17 cellular contexts compared by ENCODE assay signal in genomic region chr5:33297760-33298216, GRCh38.
A peak's percentile ranks its signal among the peaks of the same experiment; 100 is the strongest.
DNase-seq lines count a peak whose midpoint lies in the region; ATAC-seq and TF ChIP-seq lines count a peak whose summit lies in the region.
"Had no signal": no experiment of that assay in that cellular context is flagged by ENCODE, and none has a peak within 500 bp of the region (broad histone marks: within the 10 kb centered on the region; RNA-seq: fewer than 3 reads in every experiment).

No MANE protein-coding gene starts in this region.

- H3K4me3 ChIP-seq in KMS-11 (IDR thresholded peaks at IDR 0.05; ENCODE audit: insufficient read depth, low read depth, low read length): no peak overlapping the region
- H3K4me3 ChIP-seq: left ventricle myocardium inferior had no signal

- peaks cover 24% of the 10 kb centered on the region for H3K4me1 Mint-ChIP-seq in chondrocyte (ENCODE audit: low read depth)
- peaks cover 21% of the 10 kb centered on the region for H3K4me1 Mint-ChIP-seq in osteocyte (ENCODE audit: unreplicated experiment)
- peaks cover 0 to 5% of the 10 kb centered on the region in 2 donors for H3K4me1 Mint-ChIP-seq in natural killer cell

- no peak overlapping the region for H3K4me2 ChIP-seq in KMS-11

- H3K4me3 Mint-ChIP-seq in chondrocyte (ENCODE audit: unreplicated experiment) (no peak overlapping the region), osteocyte (ENCODE audit: unreplicated experiment) (no peak overlapping the region), natural killer cell (no peak overlapping the region)
- H3K4me3 Mint-ChIP-seq: naive thymus-derived CD8-positive, alpha-beta T cell had no signal

- no peaks in the 10 kb centered on the region for H3K36me3 ChIP-seq in KMS-11 (ENCODE audit: insufficient read depth)
- H3K36me3 ChIP-seq: left ventricle myocardium inferior had no signal

- no peak overlapping the region for H3K27ac Mint-ChIP-seq in chondrocyte (ENCODE audit: unreplicated experiment)
- H3K27ac Mint-ChIP-seq in osteocyte (ENCODE audit: unreplicated experiment): no peak overlapping the region
- H3K27ac Mint-ChIP-seq in natural killer cell: no peak overlapping the region
- H3K27ac Mint-ChIP-seq: naive thymus-derived CD8-positive, alpha-beta T cell had no signal

- intact Hi-C loops in natural killer cell (cut with micrococcal nuclease): no loop called here

- no peak overlapping the region for H3K27ac ChIP-seq in KMS-11
- H3K27ac ChIP-seq: left ventricle myocardium inferior had no signal

- DNase-seq in NCI-H1092 treated with DMSO at 0.1 percent for 48 hours (lab: John Stamatoyannopoulos, UW) (peak; percentile 10), NCI-H1092 (lab: John Stamatoyannopoulos, UW) (no peak), chondrocyte (ENCODE audit: low spot score) (peak; percentile 36), osteocyte (ENCODE audit: extremely low spot score, unreplicated experiment) (no peak), retina (no peak), natural killer cell (no peak)
- DNase-seq: activated T-cell treated with anti-CD3 and anti-CD28 coated beads for 4 hours; hippocampal formation; left ventricle myocardium inferior; naive thymus-derived CD8-positive, alpha-beta T cell; stimulated activated CD4-positive, alpha-beta T cell treated with anti-CD3 and anti-CD28 coated beads, Interleukin-4, amount 100 ng/mL, for 4 hours; stimulated activated naive CD4-positive, alpha-beta T cell had no signal

- no peaks in the 10 kb centered on the region for H3K27me3 ChIP-seq in KMS-11 (ENCODE audit: insufficient read depth, low read depth)

- TF ChIP-seq CTCF in KMS-11 (conservative IDR thresholded peaks at IDR 0.05; ENCODE audit: low read depth, low read length): peak; percentile 35; the same call in 1 of the 2 replicates
- peak; percentile 53 for TF ChIP-seq CTCF in chondrocyte (IDR thresholded peaks at IDR 0.05)
- peak; percentile 21 for TF ChIP-seq CTCF in osteocyte (IDR thresholded peaks at IDR 0.05)
- no peak for TF ChIP-seq CTCF in natural killer cell (IDR thresholded peaks at IDR 0.05)

- no peaks in the 10 kb centered on the region for H3K4me1 ChIP-seq in KMS-11 (ENCODE audit: low read depth, poor library complexity, severe bottlenecking)

- H2AFZ ChIP-seq in KMS-11 (ENCODE audit: low read depth): no peak overlapping the region

- H3K9ac ChIP-seq in KMS-11: no peak overlapping the region

- peaks cover 3% of the 10 kb centered on the region for H3K36me3 Mint-ChIP-seq in chondrocyte (ENCODE audit: low read depth)
- H3K36me3 Mint-ChIP-seq in osteocyte (ENCODE audit: unreplicated experiment): no peaks in the 10 kb centered on the region
- no peaks in the 10 kb centered on the region for H3K36me3 Mint-ChIP-seq in natural killer cell
- H3K36me3 Mint-ChIP-seq: naive thymus-derived CD8-positive, alpha-beta T cell had no signal

- H3K79me2 ChIP-seq in KMS-11 (ENCODE audit: insufficient read depth, low read depth): no peaks in the 10 kb centered on the region

- H3K27me3 Mint-ChIP-seq in chondrocyte (ENCODE audit: low read depth) (no peaks in the 10 kb centered on the region), osteocyte (ENCODE audit: unreplicated experiment) (no peaks in the 10 kb centered on the region), natural killer cell (ENCODE audit: low read depth in 2 of 2) (no peaks in the 10 kb centered on the region)

- no peaks in the 10 kb centered on the region for H4K20me1 ChIP-seq in KMS-11 (ENCODE audit: insufficient read depth)

- H3K9me3 Mint-ChIP-seq in chondrocyte (ENCODE audit: low read depth): no peaks in the 10 kb centered on the region
- H3K9me3 Mint-ChIP-seq in osteocyte (ENCODE audit: unreplicated experiment): peaks cover 8% of the 10 kb centered on the region
- peaks cover 0 to 3% of the 10 kb centered on the region in 2 donors for H3K9me3 Mint-ChIP-seq in natural killer cell

- ATAC-seq in HG03571 (IDR thresholded peaks at IDR 0.05; ENCODE audit: unreplicated experiment): no peak
- ATAC-seq in natural killer cell: no peak
- ATAC-seq: activated CD4-positive, CD25-positive, alpha-beta regulatory T cell treated with anti-CD3 and anti-CD28 coated beads, Interleukin-2, amount 50 U/mL, for 24 hours; esophagus mucosa; naive thymus-derived CD8-positive, alpha-beta T cell; sciatic nerve had no signal

Comparison
In these comparisons a context has a peak if more than half of its experiments do, and no peak if none do; other contexts are left out.
1. DNase-seq: peak in NCI-H1092 treated with DMSO at 0.1 percent for 48 hours (single experiment) and chondrocyte (single experiment); none in NCI-H1092 (single experiment), osteocyte (single experiment), retina (single experiment) and natural killer cell (single experiment).